ENCODE assay signal across 18 cellular contexts in genomic region chr7:91169819-91170218, GRCh38.
DNase-seq lines count a peak whose midpoint lies in the region; ATAC-seq lines count a peak whose summit lies in the region.
"Had no signal": no experiment of that assay in that cellular context is flagged by ENCODE, and none has a peak within 500 bp of the region (broad histone marks: within the 10 kb centered on the region; RNA-seq: fewer than 3 reads in every experiment).

No MANE protein-coding gene starts in this region.

- ATAC-seq in GM18519 (IDR thresholded peaks at IDR 0.05; ENCODE audit: low FRiP score, unreplicated experiment), result no peak
- ATAC-seq: naive thymus-derived CD4-positive, alpha-beta T cell; stimulated activated memory B cell treated with anti-CD40 and anti-IgM and Interleukin-4, amounts not matched to agents 10 μg/mL and 1 μg/mL and 100 μg/mL, for 72 hours had no signal

- DNase-seq in COR-L47 (lab: John Stamatoyannopoulos, UW) (peak; percentile 1), NCI-H1417 (lab: John Stamatoyannopoulos, UW) (peak in 2 of 3 experiments; percentile 52 to 89), SK-N-DZ (ENCODE audit: low spot score) (peak; percentile 7), iPS-NIHi11 (ENCODE audit: low spot score) (peak; percentile 13), HuH-7 (ENCODE audit: low spot score) (no peak), midbrain (lab: John Stamatoyannopoulos, UW) (no peak)
- DNase-seq in activated CD8-positive, alpha-beta memory T cell treated with anti-CD3 and anti-CD28 coated beads, Interleukin-2, amount 50 U/mL, for 4 hours, result no peak
- DNase-seq: activated CD4-positive, alpha-beta memory T cell treated with anti-CD3 and anti-CD28 coated beads, Interleukin-2, amount 10 ng/mL, durations not matched to agents 7 days and 5 days; caudate nucleus; CD4-positive, CD25-positive, alpha-beta regulatory T cell; foreskin melanocyte; GDM1; GM23248; naive thymus-derived CD4-positive, alpha-beta T cell; NCI-H2029; Peyer's patch had no signal

Comparison
In these comparisons a context has a peak if more than half of its experiments do, and no peak if none do; other contexts are left out.
1. DNase-seq: peak in COR-L47 (single experiment), NCI-H1417 (2 of 3), SK-N-DZ (single experiment) and iPS-NIHi11 (single experiment); none in HuH-7 (single experiment), activated CD8-positive, alpha-beta memory T cell treated with anti-CD3 and anti-CD28 coated beads, Interleukin-2, amount 50 U/mL, for 4 hours (single experiment) and midbrain (single experiment).